1 cellular context compared by ENCODE assay signal in the genomic region with DNA sequence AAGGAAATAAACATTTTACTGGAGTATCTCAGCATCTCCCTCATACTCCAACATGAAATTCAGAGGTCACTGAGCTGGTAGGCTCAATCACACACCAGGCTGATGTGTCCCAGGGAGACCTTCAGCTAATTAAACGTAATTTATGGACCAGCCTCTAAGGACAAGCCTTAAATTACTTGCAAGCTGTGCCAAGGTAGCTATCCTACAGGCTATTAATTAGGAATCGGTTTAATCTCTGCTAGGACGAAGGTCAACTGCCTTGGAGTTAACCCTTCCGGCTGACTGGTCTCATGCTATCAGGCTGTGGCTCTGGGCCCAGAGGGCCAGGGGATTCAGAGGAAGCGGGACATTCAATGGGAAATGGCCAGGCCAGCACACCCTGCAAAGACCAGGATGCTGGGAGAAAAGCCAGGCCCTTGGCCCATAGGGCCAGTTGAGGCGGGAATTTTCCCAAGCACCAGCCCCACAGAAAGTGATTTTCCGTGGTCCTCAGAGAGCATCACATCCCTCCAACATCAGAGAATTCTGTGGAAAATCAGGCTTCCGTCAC.
TF ChIP-seq lines count a peak whose summit lies in the region.

No MANE protein-coding gene starts in this region.

TF ChIP-seq in SK-N-SH, 30 proteins besides CTCF, POLR2A, EP300 and RAD21 (continued from another document):
- TF ChIP-seq FOSL2 (IDR thresholded peaks at IDR 0.05; ENCODE audit: borderline replicate concordance, low read depth): no peak
